21 cellular contexts compared by ENCODE assay signal in the genomic region with DNA sequence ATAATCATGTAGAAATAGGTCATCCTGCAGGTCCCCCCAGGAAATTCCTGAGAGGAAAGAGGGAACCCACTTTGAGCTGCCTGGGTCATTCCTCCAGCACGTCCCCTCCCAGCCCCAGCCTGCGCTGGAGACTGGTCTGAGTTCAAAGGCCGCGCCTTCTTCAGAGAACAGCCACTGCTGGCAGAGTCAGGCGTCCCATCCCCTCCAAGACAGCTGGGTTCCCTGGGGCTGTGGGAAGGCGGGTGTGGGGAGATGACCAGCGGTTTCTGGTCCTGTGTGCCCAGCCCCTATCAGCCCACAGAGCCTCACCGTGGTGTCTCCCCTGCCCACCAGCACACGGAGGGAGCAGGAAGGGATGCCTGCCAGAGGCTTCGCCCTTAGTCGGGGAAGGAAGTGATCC. TPM values are rescaled to one million over a fixed set of nuclear protein-coding genes. Genes with fewer than 3 reads are reported as not detected.
DNase-seq lines count a peak whose midpoint lies in the region; ATAC-seq and TF ChIP-seq lines count a peak whose summit lies in the region.
"Had no signal": no experiment of that assay in that cellular context is flagged by ENCODE, and none has a peak within 500 bp of the region (broad histone marks: within the 10 kb centered on the region; RNA-seq: fewer than 3 reads in every experiment).

No MANE protein-coding gene starts in this region.

- WGBS in spleen, 5 donors = 65 to 68% (median 68%) methylated on average over 4 to 11 of the region's 11 CpGs
- 61% methylated on average over 4 of the region's 11 CpGs for WGBS in mammary epithelial cell (ENCODE audit: low coverage, missing lambda C conversion rate)

- dilution Hi-C loops in mammary epithelial cell (cut with HindIII; ENCODE audit: low sequenced_read_pairs) = no loop called here

- no peaks in the 10 kb centered on the region for H3K9me3 ChIP-seq in spleen
- no peaks in the 10 kb centered on the region for H3K9me3 ChIP-seq in mammary epithelial cell (replicated peaks; ENCODE audit: insufficient read depth, low read length)
- H3K9me3 ChIP-seq: A549 had no signal

- H3K4me3 ChIP-seq in H7 (ENCODE audit: insufficient read depth, low read depth, low read length) (no peak overlapping the region), dorsolateral prefrontal cortex (no peak overlapping the region), spleen (no peak overlapping the region), mammary epithelial cell (replicated peaks in 1 of 3; ENCODE audit: insufficient read depth in 1 of 3, low read depth in 2 of 3, low read length in 3 of 3) (no peak overlapping the region)
- H3K4me3 ChIP-seq: A549 had no signal

- no peak for TF ChIP-seq POLR2A in spleen (IDR thresholded peaks at IDR 0.05)

- CTCF ChIA-PET in mammary epithelial cell (lab: Charles Lee; ENCODE audit: low non-redundant PET) = no interaction called here

- peak; percentile 50 for DNase-seq in H7
- DNase-seq in dorsolateral prefrontal cortex = peak in 1 of 10 donors; percentile 45
- peak; percentile 50 for DNase-seq in myocyte (ENCODE audit: low read depth)
- DNase-seq in spleen = no peak
- DNase-seq in NCI-H2029 treated with DMSO at 0.1 percent for 48 hours (lab: John Stamatoyannopoulos, UW) = no peak
- DNase-seq in NCI-H524 (lab: John Stamatoyannopoulos, UW) = no peak
- no peak for DNase-seq in mammary epithelial cell
- DNase-seq: CD4-positive, alpha-beta memory T cell; DMS153; GDM1; HFFc6; NCI-H1105; NCI-H1694; NCI-H2227 treated with DMSO at 0.1 percent for 48 hours; NCI-H510A treated with DMSO at 0.1 percent for 48 hours; NCI-H82; OCI-M1; RPMI8226; SIG-M5 had no signal

- H2AFZ ChIP-seq in mammary epithelial cell (ENCODE audit: low read depth, low read length) = no peak overlapping the region

- no peak for ATAC-seq in HG03097 (IDR thresholded peaks at IDR 0.05; ENCODE audit: low FRiP score, unreplicated experiment)

- no peak overlapping the region for H3K9ac ChIP-seq in mammary epithelial cell (ENCODE audit: insufficient read depth, low read length)

- H3K27me3 ChIP-seq in H7 (ENCODE audit: control insufficient read depth, insufficient read depth, low read length) (no peaks in the 10 kb centered on the region), dorsolateral prefrontal cortex (no peaks in the 10 kb centered on the region), spleen (replicated peaks in 1 of 7) (peaks cover 0 to 16% (median 0%) of the 10 kb centered on the region in 7 donors), mammary epithelial cell (ENCODE audit: insufficient read depth, low read length) (no peaks in the 10 kb centered on the region)

- no peaks in the 10 kb centered on the region for H3K36me3 ChIP-seq in H7 (replicated peaks; ENCODE audit: control insufficient read depth, insufficient read depth, low read length)
- H3K36me3 ChIP-seq in spleen = no peaks in the 10 kb centered on the region
- no peaks in the 10 kb centered on the region for H3K36me3 ChIP-seq in mammary epithelial cell (ENCODE audit: insufficient read depth, low read length)

- H4K20me1 ChIP-seq in mammary epithelial cell (ENCODE audit: insufficient read depth, low read length) = no peaks in the 10 kb centered on the region

- TF ChIP-seq CTCF in dorsolateral prefrontal cortex (IDR thresholded peaks at IDR 0.05 in 54 of 56, conservative IDR thresholded peaks at IDR 0.05 in 2 of 56; ENCODE audit: low read depth in 1 of 56, partially characterized antibody in 56 of 56) = no peak
- TF ChIP-seq CTCF in spleen (IDR thresholded peaks at IDR 0.05 in 8 of 11, conservative IDR thresholded peaks at IDR 0.05 in 3 of 11) = no peak
- no peak for TF ChIP-seq CTCF in mammary epithelial cell (conservative IDR thresholded peaks at IDR 0.05 in 1 of 2, IDR thresholded peaks at IDR 0.05 in 1 of 2; ENCODE audit: extremely low read depth in 1 of 2, insufficient read depth in 1 of 2, low read depth in 1 of 2, low read length in 2 of 2)

- H3K4me1 ChIP-seq in spleen = peaks cover 0 to 28% (median 10%) of the 10 kb centered on the region in 6 donors
- peaks cover 2% of the 10 kb centered on the region for H3K4me1 ChIP-seq in mammary epithelial cell (ENCODE audit: insufficient read depth, low read length)
- H3K4me1 ChIP-seq: A549 had no signal

- BruUV-seq in mammary epithelial cell (replicated peaks; lab: Mats Ljungman, UMichigan) = no TSS peak

- H3K27ac ChIP-seq in dorsolateral prefrontal cortex (peak overlapping the region in 37 of 59 donors; percentile 1 to 75 (median 54)), spleen (peak overlapping the region in 5 of 8 donors; percentile 23 to 65 (median 27)), mammary epithelial cell (ENCODE audit: insufficient read depth, low read depth, low read length) (no peak overlapping the region)
- H3K27ac ChIP-seq: A549 had no signal

- in situ Hi-C loops in mammary epithelial cell (cut with MboI; ENCODE audit: low sequenced_read_pairs in 2 of 2) = no loop called here

- H3K4me2 ChIP-seq in mammary epithelial cell (ENCODE audit: insufficient read depth, low read depth, low read length) = no peak overlapping the region
- H3K4me2 ChIP-seq: A549 had no signal

- intact Hi-C loops in dorsolateral prefrontal cortex (cut with DNase I) = no loop called here
- intact Hi-C loops in spleen (cut with DNase I; ENCODE audit: low total_unique reads) = no loop called here
- intact Hi-C loops in mammary epithelial cell (cut with micrococcal nuclease) = no loop called here

- no peaks in the 10 kb centered on the region for H3K79me2 ChIP-seq in mammary epithelial cell (ENCODE audit: insufficient read depth, low read length)

RNA-seq across cellular contexts. Expression of gene TRAPPC10, which starts 18.0 kb away (rescaled TPM):
- total RNA-seq in H7 (2014; rRNA removed; shearing (Covaris generic)) = 24.8 and 34.5 TPM in 2 replicates
- total RNA-seq in dorsolateral prefrontal cortex (100 to 1,000 TPM in 1 of 120 experiments, 10 to 100 TPM in 119; 49.1 to 103 (median 69.3) TPM), myocyte (22.1 and 22.4 TPM in 2 replicates), spleen (10 to 100 TPM; 62.2 to 83.2 (median 67.1) TPM), mammary epithelial cell (10 to 100 TPM; 36.3 to 37.3 TPM)
- polyA plus RNA-seq in myocyte (2012) = 27.1 TPM
- polyA plus RNA-seq in spleen (10 to 100 TPM in 1 of 3 donors, 1 to 10 TPM in 2; 6.0 to 10.4 (median 6.3) TPM), mammary epithelial cell (18.3 TPM)
- polyA minus RNA-seq in mammary epithelial cell = 113 TPM

Comparison
In these comparisons a context has a peak if more than half of its experiments do, and no peak if none do; other contexts are left out.
1. DNase-seq: peak in H7 (single experiment) and myocyte (single experiment); none in spleen (single experiment), NCI-H2029 treated with DMSO at 0.1 percent for 48 hours (single experiment), NCI-H524 (0 of 2) and mammary epithelial cell (single experiment).